In the genomic region with DNA sequence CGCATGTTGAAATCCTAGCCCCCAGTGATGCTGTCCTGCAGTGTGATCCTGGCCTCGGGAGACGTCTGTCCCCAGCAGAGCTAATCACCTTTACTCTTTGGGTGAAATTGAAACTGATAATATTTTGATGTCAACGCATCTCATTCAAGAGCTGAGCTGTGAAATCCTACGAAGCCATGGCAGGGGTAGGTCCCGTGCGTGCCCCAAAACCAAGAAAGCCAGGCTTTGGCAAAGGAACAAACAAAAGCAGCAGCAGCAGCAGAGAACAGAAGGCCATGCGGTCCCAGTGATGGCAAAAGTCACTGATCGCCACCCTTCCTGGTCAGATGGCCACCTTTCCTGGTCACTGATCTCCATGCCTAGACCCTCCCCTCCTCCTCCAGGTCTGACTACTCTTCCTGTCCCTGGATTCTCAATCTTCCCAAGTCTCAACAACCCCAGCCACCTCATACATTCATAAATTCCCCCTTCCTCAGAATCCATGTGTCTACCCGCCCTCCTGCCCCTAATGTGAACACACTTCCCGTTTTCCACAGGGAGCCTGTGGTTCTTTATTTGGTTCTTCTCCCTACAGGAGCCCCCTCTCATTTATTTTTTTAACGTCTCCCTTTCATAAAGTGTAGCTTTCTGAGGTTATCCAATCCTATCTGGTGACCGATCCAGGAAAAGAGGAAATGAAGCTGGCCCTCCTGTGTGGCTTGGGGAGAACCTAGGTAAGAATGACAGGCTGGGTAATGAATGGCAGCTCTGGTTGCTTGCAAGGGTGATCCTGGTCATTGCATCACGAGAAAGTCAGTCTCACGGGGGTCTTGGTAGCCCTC, we compare ENCODE assay signal across 15 cellular contexts. TPM values are rescaled to one million over a fixed set of nuclear protein-coding genes. Genes with fewer than 3 reads are reported as not detected.
DNase-seq lines count a peak whose midpoint lies in the region; FAIRE-seq and TF ChIP-seq lines count a peak whose summit lies in the region.
"Had no signal": no experiment of that assay in that cellular context is flagged by ENCODE, and none has a peak within 500 bp of the region (broad histone marks: within the 10 kb centered on the region; RNA-seq: fewer than 3 reads in every experiment).

No MANE protein-coding gene starts in this region.

- H3K9me3 Mint-ChIP-seq in brain (no peaks in the 10 kb centered on the region), H9 (no peaks in the 10 kb centered on the region; a peak in 1 of 5 replicates)
- H3K9me3 Mint-ChIP-seq: CD8-positive, alpha-beta T cell had no signal

- H4K20me1 ChIP-seq in H9 (ENCODE audit: control insufficient read depth, insufficient read depth, insufficient read length), result no peaks in the 10 kb centered on the region

- H3K27ac Mint-ChIP-seq in brain (peak overlapping the region in 3 of 5 experiments; percentile 6 to 79 (median 66)), H9 (no peak overlapping the region; a peak in 2 of 7 replicates)
- H3K27ac Mint-ChIP-seq: B cell; CD8-positive, alpha-beta T cell had no signal

- H2BK5ac ChIP-seq in H9 (ENCODE audit: insufficient read length, low read length), result no peak overlapping the region

- no peak overlapping the region for H4K91ac ChIP-seq in H9 (ENCODE audit: insufficient read length, low read depth, low read length)

- no peak overlapping the region for H2BK20ac ChIP-seq in H9 (ENCODE audit: low read depth, low read length, poor library complexity, severe bottlenecking)

- H2BK15ac ChIP-seq in H9 (ENCODE audit: low read depth, low read length), result no peak overlapping the region

- H3K23ac ChIP-seq in H9 (ENCODE audit: insufficient read length, low read depth, low read length), result no peak overlapping the region

- no peak overlapping the region for H3K18ac ChIP-seq in H9 (ENCODE audit: insufficient read length, low read depth, low read length)

- H3K36me3 Mint-ChIP-seq in brain (no peaks in the 10 kb centered on the region), H9 (ENCODE audit: insufficient read depth in 1 of 3, low read depth in 3 of 3) (no peaks in the 10 kb centered on the region; a peak in 2 of 7 replicates)

- H3K23me2 ChIP-seq in H9 (ENCODE audit: insufficient read length, low read depth, low read length, poor library complexity, severe bottlenecking), result no peaks in the 10 kb centered on the region

- H3K4me3 ChIP-seq in uterus, result no peak overlapping the region

- no peak overlapping the region for H3K4me3 Mint-ChIP-seq in brain
- no peak overlapping the region for H3K4me3 Mint-ChIP-seq in H9
- H3K4me3 Mint-ChIP-seq: B cell; CD8-positive, alpha-beta T cell had no signal

- H3K4me2 ChIP-seq in H9 (ENCODE audit: insufficient read depth, insufficient read length, low read length), result no peak overlapping the region

- no peaks in the 10 kb centered on the region for H3K79me1 ChIP-seq in H9 (ENCODE audit: insufficient read depth, low read depth, low read length, poor library complexity, severe bottlenecking)

- no peak overlapping the region for H3K56ac ChIP-seq in H9 (ENCODE audit: insufficient read length, low read depth, low read length)

- DNase-seq in GM12891 (ENCODE audit: insufficient read length, low spot score), result no peak
- DNase-seq in NCI-H82 (lab: John Stamatoyannopoulos, UW), result peak; percentile 46
- DNase-seq in mesenteric fat pad (ENCODE audit: low spot score), result peak; percentile 30
- no peak for DNase-seq in UCSD-AML1 (lab: John Stamatoyannopoulos, UW; ENCODE audit: unreplicated experiment)
- no peak for DNase-seq in uterus
- no peak for DNase-seq in H9
- DNase-seq: CD8-positive, alpha-beta T cell; GF-D8; GOT3; Kasumi-1; NCI-H146; NCI-H446; NCI-H748 treated with DMSO at 0.1 percent for 48 hours had no signal

- H3T11ph ChIP-seq in H9 (ENCODE audit: low read length), result no peak overlapping the region

- H3K27me3 Mint-ChIP-seq in brain (no peaks in the 10 kb centered on the region), H9 (ENCODE audit: low read depth) (no peaks in the 10 kb centered on the region)
- H3K27me3 Mint-ChIP-seq: B cell had no signal

- TF ChIP-seq POLR2A in GM12891 (IDR thresholded peaks at IDR 0.05; ENCODE audit: low read depth, low read length) (no peak), uterus (IDR thresholded peaks at IDR 0.05) (no peak)

- H3K36me3 ChIP-seq in uterus, result no peaks in the 10 kb centered on the region

- no peak for FAIRE-seq in GM12891 (lab: Jason Lieb, UNC)

- H2AK5ac ChIP-seq in H9 (ENCODE audit: insufficient read length, low read length), result no peak overlapping the region

- H3K27ac ChIP-seq in uterus (no peak overlapping the region), H9 (ENCODE audit: insufficient read length, low read depth, low read length) (no peak overlapping the region)

- no peak overlapping the region for H4K8ac ChIP-seq in H9 (replicated peaks; ENCODE audit: insufficient read length, low read depth, low read length)

- H2BK12ac ChIP-seq in H9 (ENCODE audit: insufficient read length, low read depth, low read length), result no peak overlapping the region

- WGBS in H9 (ENCODE audit: extremely low coverage, insufficient read length, low lambda C conversion rate), result no CpG with 5 or more reads among the region's 15 CpGs

- H3K4me1 Mint-ChIP-seq in brain (peaks cover 53% of the 10 kb centered on the region), H9 (peaks cover 4 to 11% of the 10 kb centered on the region in 2 experiments; a peak in 3 of 4 replicates)

- TF ChIP-seq CTCF in brain (conservative IDR thresholded peaks at IDR 0.05) (no peak), uterus (IDR thresholded peaks at IDR 0.05) (no peak), H9 (conservative IDR thresholded peaks at IDR 0.05) (no peak)

- no peak overlapping the region for H3K4ac ChIP-seq in H9 (ENCODE audit: low read depth, low read length)

- H3K14ac ChIP-seq in H9 (ENCODE audit: insufficient read depth, low read length), result no peak overlapping the region

- no peaks in the 10 kb centered on the region for H3K79me2 ChIP-seq in H9 (ENCODE audit: insufficient read depth, low read length)

- H3K9me3 ChIP-seq in uterus (no peaks in the 10 kb centered on the region), H9 (ENCODE audit: control insufficient read depth, low read depth, low read length) (no peaks in the 10 kb centered on the region)

- no peak overlapping the region for H2AFZ ChIP-seq in H9 (ENCODE audit: low read length)

- no peaks in the 10 kb centered on the region for H3K4me1 ChIP-seq in uterus
- H3K4me1 ChIP-seq in H9 (ENCODE audit: insufficient read depth, low read length), result no peaks in the 10 kb centered on the region

- no peak overlapping the region for H2BK120ac ChIP-seq in H9 (ENCODE audit: low read depth, low read length, poor library complexity, severe bottlenecking)

- no peak overlapping the region for H3K9ac ChIP-seq in H9 (ENCODE audit: extremely low read depth, insufficient read length, low read length)

- intact Hi-C loops in uterus (cut with DNase I; ENCODE audit: low total_unique reads), result no loop called here

- H4K5ac ChIP-seq in H9 (ENCODE audit: insufficient read length, low read depth, low read length), result no peak overlapping the region

- H3K27me3 ChIP-seq in uterus (no peaks in the 10 kb centered on the region), H9 (ENCODE audit: insufficient read depth, low read length) (no peaks in the 10 kb centered on the region)

TF ChIP-seq in GM12891, 5 proteins besides CTCF, POLR2A, EP300 and RAD21:
- peak; percentile 57 for TF ChIP-seq SPI1 (IDR thresholded peaks at IDR 0.05; ENCODE audit: low read depth, low read length)
- no peak for TF ChIP-seq TAF1 (IDR thresholded peaks at IDR 0.05; ENCODE audit: low read depth, low read length)

RNA-seq across cellular contexts. Expression of a gene that starts 50.3 kb away (rescaled TPM):
- polyA plus RNA-seq in GM12891 (2012; ENCODE audit: low read depth, missing spikeins), result 3.9 TPM
- 23.9 TPM for polyA plus RNA-seq in brain (ENCODE audit: insufficient read depth, low read depth, low replicate concordance)
- 22.7 TPM for total RNA-seq in mesenteric fat pad
- total RNA-seq in uterus, result 1 to 10 TPM; 1.5 to 9.2 (median 5.5) TPM
- 7.9 and 10.8 TPM in 2 replicates for total RNA-seq in H9 (2021)

Comparison
In these comparisons a context has a peak if more than half of its experiments do, and no peak if none do; other contexts are left out.
1. DNase-seq: peak in NCI-H82 (single experiment) and mesenteric fat pad (single experiment); none in GM12891 (single experiment), UCSD-AML1 (single experiment), uterus (0 of 2) and H9 (single experiment).
2. H3K27ac Mint-ChIP-seq: peak in brain (3 of 5); none in H9 (0 of 3).